ENCODE assay signal across 36 cellular contexts in the genomic region with DNA sequence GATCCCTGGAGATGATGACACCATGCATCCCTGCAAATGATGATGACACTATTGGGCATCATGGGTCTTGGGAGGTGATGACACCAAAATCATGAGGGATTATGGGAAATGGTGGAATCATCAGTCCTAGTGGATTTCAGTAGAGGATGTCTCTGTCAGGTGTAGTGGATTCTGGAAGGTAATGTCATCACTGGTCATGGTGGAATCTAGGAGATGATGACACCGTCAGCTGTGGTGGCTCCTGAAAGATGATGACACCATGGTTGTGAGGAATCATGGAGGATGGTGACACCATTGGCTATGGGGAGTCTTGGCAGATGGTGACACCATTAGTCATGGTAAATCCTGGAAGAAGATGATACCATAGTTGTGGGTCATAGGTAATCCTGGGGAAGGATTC. TPM values are rescaled to one million over a fixed set of nuclear protein-coding genes. Genes with fewer than 3 reads are reported as not detected.
"Had no signal": no experiment of that assay in that cellular context is flagged by ENCODE, and none has a peak within 500 bp of the region (broad histone marks: within the 10 kb centered on the region; RNA-seq: fewer than 3 reads in every experiment).

No MANE protein-coding gene starts in this region.

- H3K27ac ChIP-seq: ascending aorta, body of pancreas, breast epithelium, KMS-11, Peyer's patch, SJSA1 had no signal

- DNase-seq: activated CD4-positive, alpha-beta T cell treated with anti-CD3 and anti-CD28 coated beads for 36 hours; activated CD4-positive, alpha-beta T cell treated with anti-CD3 and anti-CD28 coated beads, Interleukin-2, amount 10 ng/mL, durations not matched to agents 7 days and 5 days; activated CD4-positive, alpha-beta T cell treated with anti-CD3 and anti-CD28 coated beads, Interleukin-2, amount 50 U/mL, for 48 hours; activated CD8-positive, alpha-beta memory T cell treated with anti-CD3 and anti-CD28 coated beads, Interleukin-2, amount 50 U/mL, for 4 hours; activated CD8-positive, alpha-beta T cell treated with anti-CD3 and anti-CD28 coated beads, Interleukin-2, amount 10 ng/mL, durations not matched to agents 7 days and 5 days; activated effector memory CD4-positive, alpha-beta T cell treated with Interleukin-2 at 50 U/mL for 16 hours; activated naive CD8-positive, alpha-beta T cell treated with anti-CD3 and anti-CD28 coated beads, Interleukin-2, amount 10 ng/mL, durations not matched to agents 7 days and 5 days; activated T-cell treated with anti-CD3 and anti-CD28 coated beads for 4 hours; activated T-cell treated with anti-CD3 and anti-CD28 coated beads, Interleukin-2, amount 50 U/mL, for 4 hours; amygdala; body of pancreas; MM.1S; MV-4-11; NCI-H1092; NCI-H1436 treated with DMSO at 0.1 percent for 48 hours; NCI-H1694 treated with DMSO at 0.1 percent for 48 hours; NCI-H2029; NCI-H2171; NCI-H510A; NCI-H526; NCI-H748 treated with DMSO at 0.1 percent for 48 hours; NK-92 treated with Interleukin-12 subunit alpha and Interleukin-12 subunit beta, amount 100 ng/mL, for 24 hours; PC-3; Peyer's patch; RPMI8226; SHP77 treated with DMSO at 0.1 percent for 48 hours; SK-N-SH had no signal

- ATAC-seq: activated CD4-positive, alpha-beta T cell treated with anti-CD3 and anti-CD28 coated beads for 36 hours; activated CD8-positive, alpha-beta T cell treated with anti-CD3 and anti-CD28 coated beads, Interleukin-2, amount 10 ng/mL, durations not matched to agents 7 days and 5 days; activated T-cell treated with anti-CD3 and anti-CD28 coated beads, Interleukin-2, amount 50 U/mL, for 4 hours; body of pancreas; PC-3 had no signal

- H3K9me3 Mint-ChIP-seq: activated CD4-positive, alpha-beta T cell treated with anti-CD3 and anti-CD28 coated beads, Interleukin-2, amount 10 ng/mL, durations not matched to agents 7 days and 5 days; activated naive CD4-positive, alpha-beta T cell treated with anti-CD3 and anti-CD28 coated beads, Interleukin-2, amount 50 U/mL, for 24 hours; activated naive CD8-positive, alpha-beta T cell treated with anti-CD3 and anti-CD28 coated beads, Interleukin-2, amount 10 ng/mL, durations not matched to agents 7 days and 5 days; activated T-cell treated with anti-CD3 and anti-CD28 coated beads, Interleukin-2, amount 50 U/mL, for 4 hours; T-helper 2 cell treated with Interferon-gamma antibody and Interleukin-4, amounts not matched to agents 5 μg/mL and 100 μg/mL, for 36 hours had no signal

- H3K36me3 Mint-ChIP-seq: activated naive CD4-positive, alpha-beta T cell treated with anti-CD3 and anti-CD28 coated beads, Interleukin-2, amount 50 U/mL, for 24 hours; activated naive CD8-positive, alpha-beta T cell treated with anti-CD3 and anti-CD28 coated beads, Interleukin-2, amount 10 ng/mL, durations not matched to agents 7 days and 5 days had no signal

- H3K4me3 Mint-ChIP-seq: activated CD4-positive, alpha-beta T cell treated with anti-CD3 and anti-CD28 coated beads for 36 hours; activated CD4-positive, alpha-beta T cell treated with anti-CD3 and anti-CD28 coated beads, Interleukin-2, amount 10 ng/mL, durations not matched to agents 7 days and 5 days; activated CD8-positive, alpha-beta T cell treated with anti-CD3 and anti-CD28 coated beads, Interleukin-2, amount 10 ng/mL, durations not matched to agents 7 days and 5 days; activated naive CD4-positive, alpha-beta T cell treated with anti-CD3 and anti-CD28 coated beads, Interleukin-2, amount 50 U/mL, for 24 hours; activated naive CD8-positive, alpha-beta T cell treated with anti-CD3 and anti-CD28 coated beads, Interleukin-2, amount 10 ng/mL, durations not matched to agents 7 days and 5 days; activated T-cell treated with anti-CD3 and anti-CD28 coated beads, Interleukin-2, amount 50 U/mL, for 4 hours; T-helper 1 cell treated with Interleukin-12 subunit alpha and Interleukin-12 subunit beta and Interleukin-4 antibody, amounts not matched to agents 30 μg/mL and 1 μg/mL, for 36 hours; T-helper 2 cell treated with Interferon-gamma antibody and Interleukin-4, amounts not matched to agents 5 μg/mL and 100 μg/mL, for 36 hours had no signal

- H3K27ac Mint-ChIP-seq: activated CD4-positive, alpha-beta T cell treated with anti-CD3 and anti-CD28 coated beads for 36 hours; activated CD4-positive, alpha-beta T cell treated with anti-CD3 and anti-CD28 coated beads, Interleukin-2, amount 10 ng/mL, durations not matched to agents 7 days and 5 days; activated CD8-positive, alpha-beta T cell treated with anti-CD3 and anti-CD28 coated beads, Interleukin-2, amount 10 ng/mL, durations not matched to agents 7 days and 5 days; activated naive CD4-positive, alpha-beta T cell treated with anti-CD3 and anti-CD28 coated beads, Interleukin-2, amount 50 U/mL, for 24 hours; activated naive CD8-positive, alpha-beta T cell treated with anti-CD3 and anti-CD28 coated beads, Interleukin-2, amount 10 ng/mL, durations not matched to agents 7 days and 5 days; T-helper 1 cell treated with Interleukin-12 subunit alpha and Interleukin-12 subunit beta and Interleukin-4 antibody, amounts not matched to agents 30 μg/mL and 1 μg/mL, for 36 hours; T-helper 2 cell treated with Interferon-gamma antibody and Interleukin-4, amounts not matched to agents 5 μg/mL and 100 μg/mL, for 36 hours had no signal

- H3K4me1 Mint-ChIP-seq: activated CD4-positive, alpha-beta T cell treated with anti-CD3 and anti-CD28 coated beads for 36 hours; activated CD4-positive, alpha-beta T cell treated with anti-CD3 and anti-CD28 coated beads, Interleukin-2, amount 10 ng/mL, durations not matched to agents 7 days and 5 days; activated naive CD4-positive, alpha-beta T cell treated with anti-CD3 and anti-CD28 coated beads, Interleukin-2, amount 50 U/mL, for 24 hours; activated naive CD8-positive, alpha-beta T cell treated with anti-CD3 and anti-CD28 coated beads, Interleukin-2, amount 10 ng/mL, durations not matched to agents 7 days and 5 days had no signal

RNA-seq across cellular contexts. Expression of a gene that starts 11.9 kb away (rescaled TPM):
- total RNA-seq: activated CD4-positive, alpha-beta T cell treated with anti-CD3 and anti-CD28 coated beads for 36 hours; activated CD4-positive, alpha-beta T cell treated with anti-CD3 and anti-CD28 coated beads, Interleukin-2, amount 10 ng/mL, durations not matched to agents 7 days and 5 days; activated CD8-positive, alpha-beta T cell treated with anti-CD3 and anti-CD28 coated beads, Interleukin-2, amount 10 ng/mL, durations not matched to agents 7 days and 5 days; activated naive CD8-positive, alpha-beta T cell treated with anti-CD3 and anti-CD28 coated beads, Interleukin-2, amount 10 ng/mL, durations not matched to agents 7 days and 5 days; activated T-cell treated with anti-CD3 and anti-CD28 coated beads, Interleukin-2, amount 50 U/mL, for 4 hours; body of pancreas; cardiac septum; PC-3; Peyer's patch; SJSA1 had no signal

RNA-seq across cellular contexts. Expression of a gene that starts 33.4 kb away (rescaled TPM):
- total RNA-seq: activated CD4-positive, alpha-beta T cell treated with anti-CD3 and anti-CD28 coated beads for 36 hours; activated CD4-positive, alpha-beta T cell treated with anti-CD3 and anti-CD28 coated beads, Interleukin-2, amount 10 ng/mL, durations not matched to agents 7 days and 5 days; activated CD8-positive, alpha-beta T cell treated with anti-CD3 and anti-CD28 coated beads, Interleukin-2, amount 10 ng/mL, durations not matched to agents 7 days and 5 days; activated naive CD8-positive, alpha-beta T cell treated with anti-CD3 and anti-CD28 coated beads, Interleukin-2, amount 10 ng/mL, durations not matched to agents 7 days and 5 days; activated T-cell treated with anti-CD3 and anti-CD28 coated beads, Interleukin-2, amount 50 U/mL, for 4 hours; ascending aorta; body of pancreas; breast epithelium; cardiac septum; LHCN-M2; PC-3; Peyer's patch; SJSA1 had no signal
